Comparison of ENCODE assay signal across 34 cellular contexts in the genomic region with DNA sequence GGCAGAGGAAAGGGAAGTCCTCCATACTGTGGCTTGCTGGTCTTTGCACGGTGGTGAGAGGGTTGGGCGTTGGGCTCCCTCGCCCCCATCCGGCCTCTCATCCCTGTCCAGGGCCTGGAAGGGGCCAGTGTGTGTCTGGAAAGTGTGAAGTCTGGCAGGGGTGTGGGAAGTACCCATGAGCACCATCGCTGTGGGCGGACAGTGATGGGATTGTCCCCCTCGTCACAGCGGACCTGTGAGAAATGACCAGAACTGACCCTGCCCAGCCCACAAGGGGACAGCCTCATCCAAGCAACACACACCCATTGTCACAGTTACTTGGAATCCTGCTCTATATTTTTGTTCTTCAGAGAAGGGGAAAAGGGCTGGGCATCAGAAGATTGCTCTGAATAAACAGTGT. TPM values are rescaled to one million over a fixed set of nuclear protein-coding genes. Genes with fewer than 3 reads are reported as not detected.
"Had no signal": no experiment of that assay in that cellular context is flagged by ENCODE, and none has a peak within 500 bp of the region (broad histone marks: within the 10 kb centered on the region; RNA-seq: fewer than 3 reads in every experiment).

No MANE protein-coding gene starts in this region.

- H3K27me3 ChIP-seq: Peyer's patch had no signal

- H3K27ac Mint-ChIP-seq: activated B cell treated with CpG ODN at 0.5 μM for 24 hours; activated CD4-positive, alpha-beta memory T cell treated with anti-CD3 and anti-CD28 coated beads for 36 hours; activated naive CD4-positive, alpha-beta T cell treated with anti-CD3 and anti-CD28 coated beads, Interleukin-2, amount 10 ng/mL, durations not matched to agents 7 days and 5 days; activated naive CD8-positive, alpha-beta T cell; activated naive CD8-positive, alpha-beta T cell treated with anti-CD3 and anti-CD28 coated beads, Interleukin-2, amount 50 U/mL, for 24 hours had no signal

- DNase-seq: activated B cell treated with CpG ODN at 0.5 μM for 24 hours; activated CD4-positive, alpha-beta memory T cell treated with anti-CD3 and anti-CD28 coated beads for 36 hours; activated CD4-positive, alpha-beta T cell treated with anti-CD3 and anti-CD28 coated beads for 4 hours; activated CD4-positive, alpha-beta T cell treated with anti-CD3 and anti-CD28 coated beads, Interleukin-2, amount 50 U/mL, for 1 hour; activated CD4-positive, CD25-positive, alpha-beta regulatory T cell treated with anti-CD3 and anti-CD28 coated beads, Interleukin-2, amount 50 U/mL, for 72 hours; activated CD8-positive, alpha-beta memory T cell treated with anti-CD3 and anti-CD28 coated beads, Interleukin-2, amount 50 U/mL, for 4 hours; activated effector memory CD4-positive, alpha-beta T cell treated with Interleukin-2 at 50 U/mL for 16 hours; activated naive CD4-positive, alpha-beta T cell treated with anti-CD3 and anti-CD28 coated beads, Interleukin-2, amount 10 ng/mL, durations not matched to agents 7 days and 5 days; activated naive CD8-positive, alpha-beta T cell treated with anti-CD3 and anti-CD28 coated beads, Interleukin-2, amount 50 U/mL, for 24 hours; activated T-cell treated with anti-CD3 and anti-CD28 coated beads, Interleukin-2, amount 50 U/mL, for 48 hours; aorta; brain microvascular endothelial cell; central memory CD4-positive, alpha-beta T cell; NCI-H1105; NCI-H1417 treated with DMSO at 0.1 percent for 48 hours; NCI-H1694; NCI-H1930; NCI-H2081 treated with DMSO at 0.1 percent for 48 hours; NCI-H510A; NCI-H526; NCI-H748 treated with DMSO at 0.1 percent for 48 hours; NK-92 treated with Interleukin-12 subunit alpha and Interleukin-12 subunit beta, amount 100 ng/mL, for 24 hours; PC-3; Peyer's patch; RPMI8226; SIG-M5; T-helper 1 cell; T-helper 2 cell; T-helper 9 cell had no signal

- H3K4me3 Mint-ChIP-seq: activated B cell treated with CpG ODN at 0.5 μM for 24 hours; activated CD4-positive, alpha-beta memory T cell treated with anti-CD3 and anti-CD28 coated beads for 36 hours; activated naive CD4-positive, alpha-beta T cell treated with anti-CD3 and anti-CD28 coated beads, Interleukin-2, amount 10 ng/mL, durations not matched to agents 7 days and 5 days; activated naive CD8-positive, alpha-beta T cell; activated naive CD8-positive, alpha-beta T cell treated with anti-CD3 and anti-CD28 coated beads, Interleukin-2, amount 50 U/mL, for 24 hours had no signal

- FAIRE-seq: K562 had no signal

- H3K27me3 Mint-ChIP-seq: activated B cell treated with CpG ODN at 0.5 μM for 24 hours; activated CD4-positive, alpha-beta memory T cell treated with anti-CD3 and anti-CD28 coated beads for 36 hours; activated naive CD4-positive, alpha-beta T cell treated with anti-CD3 and anti-CD28 coated beads, Interleukin-2, amount 10 ng/mL, durations not matched to agents 7 days and 5 days; activated naive CD8-positive, alpha-beta T cell; activated naive CD8-positive, alpha-beta T cell treated with anti-CD3 and anti-CD28 coated beads, Interleukin-2, amount 50 U/mL, for 24 hours had no signal

- H3K9me3 Mint-ChIP-seq: activated B cell treated with CpG ODN at 0.5 μM for 24 hours; activated CD4-positive, alpha-beta memory T cell treated with anti-CD3 and anti-CD28 coated beads for 36 hours; activated naive CD8-positive, alpha-beta T cell treated with anti-CD3 and anti-CD28 coated beads, Interleukin-2, amount 50 U/mL, for 24 hours had no signal

- H3K36me3 Mint-ChIP-seq: activated CD4-positive, alpha-beta memory T cell treated with anti-CD3 and anti-CD28 coated beads for 36 hours; activated naive CD4-positive, alpha-beta T cell treated with anti-CD3 and anti-CD28 coated beads, Interleukin-2, amount 10 ng/mL, durations not matched to agents 7 days and 5 days had no signal

- H3K4me1 Mint-ChIP-seq: activated B cell treated with CpG ODN at 0.5 μM for 24 hours; activated naive CD4-positive, alpha-beta T cell treated with anti-CD3 and anti-CD28 coated beads, Interleukin-2, amount 10 ng/mL, durations not matched to agents 7 days and 5 days; activated naive CD8-positive, alpha-beta T cell treated with anti-CD3 and anti-CD28 coated beads, Interleukin-2, amount 50 U/mL, for 24 hours had no signal

- H3K9me3 ChIP-seq: Peyer's patch had no signal

- H3K4me3 ChIP-seq: K562 had no signal

- H3K27ac ChIP-seq: brain microvascular endothelial cell, Peyer's patch, VCaP had no signal

- ATAC-seq: activated naive CD8-positive, alpha-beta T cell treated with anti-CD3 and anti-CD28 coated beads, Interleukin-2, amount 50 U/mL, for 24 hours; K562; PC-3; SK-N-SH treated with all-trans-retinoic acid at 6 μM for 48 hours had no signal

- H3K36me3 ChIP-seq: brain microvascular endothelial cell, Peyer's patch had no signal

RNA-seq across cellular contexts. Expression of a gene that starts 18.6 kb away (rescaled TPM):
- total RNA-seq: M059J had no signal
